9 cellular contexts compared by ENCODE assay signal in the genomic region with DNA sequence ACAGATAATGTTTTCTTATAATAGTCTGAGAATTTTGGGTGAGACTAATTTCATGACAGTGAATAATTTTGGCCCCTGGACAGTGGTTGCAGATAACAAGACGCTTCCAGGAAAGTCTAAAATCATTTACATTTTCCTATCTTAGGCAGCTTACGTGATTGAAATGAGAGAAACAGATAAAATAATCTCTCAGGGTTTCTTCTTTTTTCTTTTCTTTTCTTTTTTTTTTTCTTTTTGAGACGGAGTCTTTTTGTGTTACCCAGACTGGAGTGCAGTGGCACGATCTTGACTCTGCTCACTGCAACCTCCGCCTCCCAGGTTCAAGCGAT. TPM values are rescaled to one million over a fixed set of nuclear protein-coding genes. Genes with fewer than 3 reads are reported as not detected.
DNase-seq lines count a peak whose midpoint lies in the region; ATAC-seq, FAIRE-seq and TF ChIP-seq lines count a peak whose summit lies in the region.
"Had no signal": no experiment of that assay in that cellular context is flagged by ENCODE, and none has a peak within 500 bp of the region (broad histone marks: within the 10 kb centered on the region; RNA-seq: fewer than 3 reads in every experiment).

No MANE protein-coding gene starts in this region.

- intact Hi-C loops in CD4-positive, alpha-beta T cell (cut with DNase I, micrococcal nuclease), result loop anchor here (1.0 to 5.0 kb wide), 6 partner anchors 46 to 215 kb away; no protein-coding TSS in a partner anchor
- intact Hi-C loops in GM12878 (cut with micrococcal nuclease; ENCODE audit: unreplicated experiment), result loop anchor here (1.0 to 10.0 kb wide), 6 partner anchors 21 to 209 kb away; no protein-coding TSS in a partner anchor
- intact Hi-C loops in Right ventricle myocardium inferior (cut with DNase I), result loop anchor here (1.0 to 5.0 kb wide), 3 partner anchors 66 to 143 kb away; no protein-coding TSS in a partner anchor

- H3K27me3 Mint-ChIP-seq in CD4-positive, alpha-beta T cell, result no peaks in the 10 kb centered on the region

- no peak overlapping the region for H3K27ac ChIP-seq in CD4-positive, alpha-beta T cell (ENCODE audit: low read depth, low read length)
- H3K27ac ChIP-seq in GM12878 (ENCODE audit: control insufficient read depth, insufficient read depth) (no peak overlapping the region), osteoblast (ENCODE audit: low read depth, low read length) (no peak overlapping the region)

- H3K4me1 Mint-ChIP-seq in CD4-positive, alpha-beta T cell (ENCODE audit: low read depth), result peaks cover 56% of the 10 kb centered on the region

- H3K4me3 ChIP-seq in Loucy (ENCODE audit: low read length, poor library complexity, severe bottlenecking) (no peak overlapping the region), GM12878 (0 out of 2 replicates have a peak overlapping the region, but pooled peaks have one; percentile 25), osteoblast (ENCODE audit: insufficient read depth, low read length) (no peak overlapping the region)

- BruUV-seq in GM12878 (replicated peaks; lab: Mats Ljungman, UMichigan), result no TSS peak

- 10% methylated on average over 6 of the region's 6 CpGs for WGBS in GM12878 (ENCODE audit: insufficient coverage, insufficient replicate concordance, low lambda C conversion rate, missing lambda C conversion rate)

- TF ChIP-seq CTCF in CD4-positive, alpha-beta T cell (IDR thresholded peaks at IDR 0.05), result no peak
- TF ChIP-seq CTCF in Loucy (conservative IDR thresholded peaks at IDR 0.05; ENCODE audit: low read length) (no peak), GM12878 (IDR thresholded peaks at IDR 0.05 in 2 of 3, conservative IDR thresholded peaks at IDR 0.05 in 1 of 3; ENCODE audit: control insufficient read depth in 2 of 3, extremely low read depth in 1 of 3, insufficient read depth in 1 of 3, low read depth in 3 of 3, low read length in 3 of 3) (no peak), osteoblast (IDR thresholded peaks at IDR 0.05; ENCODE audit: extremely low read depth, low read depth, low read length) (no peak)

- peak overlapping the region; percentile 4 for H3K4me3 Mint-ChIP-seq in CD4-positive, alpha-beta T cell

- H3K4me1 ChIP-seq in Loucy (ENCODE audit: insufficient read depth, low read length, poor library complexity, severe bottlenecking), result peaks cover 15% of the 10 kb centered on the region
- H3K4me1 ChIP-seq in GM12878 (ENCODE audit: control insufficient read depth, insufficient read depth, low read length), result peaks cover 16% of the 10 kb centered on the region
- H3K4me1 ChIP-seq in osteoblast (ENCODE audit: insufficient read depth, low read length), result peaks cover 19% of the 10 kb centered on the region

- H2AFZ ChIP-seq in Loucy (ENCODE audit: low read length), result no peak overlapping the region
- H2AFZ ChIP-seq in GM12878 (ENCODE audit: control insufficient read depth, low read depth, low read length), result no peak overlapping the region
- no peak overlapping the region for H2AFZ ChIP-seq in osteoblast (ENCODE audit: low read length)

- H3K79me2 ChIP-seq in Loucy (ENCODE audit: insufficient read depth, low read length), result peaks cover 14% of the 10 kb centered on the region
- no peaks in the 10 kb centered on the region for H3K79me2 ChIP-seq in GM12878 (ENCODE audit: control insufficient read depth, insufficient read depth, low read length)
- H3K79me2 ChIP-seq in osteoblast (ENCODE audit: insufficient read depth, low read length), result no peaks in the 10 kb centered on the region

- peaks cover 3% of the 10 kb centered on the region for H3K9me3 Mint-ChIP-seq in CD4-positive, alpha-beta T cell

- H4K20me1 ChIP-seq in Loucy (ENCODE audit: insufficient read depth, low read length, poor library complexity, severe bottlenecking) (peaks cover 5% of the 10 kb centered on the region), GM12878 (ENCODE audit: control insufficient read depth, insufficient read depth) (no peaks in the 10 kb centered on the region), osteoblast (ENCODE audit: insufficient read depth, low read length) (no peaks in the 10 kb centered on the region)

- no peak for TF ChIP-seq RAD21 in GM12878 (IDR thresholded peaks at IDR 0.05; ENCODE audit: insufficient read depth, low read depth, low read length)

- RAD21 ChIA-PET in GM12878 (lab: Charles Lee; ENCODE audit: unreplicated experiment), result interaction anchor here (0.7 to 8.3 kb wide), 34 partner anchors 11 to 212 kb away, joined by 3 to 129 read pairs (median 6); a partner anchor contains a TSS

- no peaks in the 10 kb centered on the region for H3K9me3 ChIP-seq in CD4-positive, alpha-beta T cell (ENCODE audit: control insufficient read depth, low read length)
- H3K9me3 ChIP-seq in Loucy (ENCODE audit: insufficient read depth, low read depth, low read length), result no peaks in the 10 kb centered on the region
- H3K9me3 ChIP-seq in GM12878 (replicated peaks; ENCODE audit: control insufficient read depth, insufficient read depth, low read length), result peaks cover 4% of the 10 kb centered on the region; the same call in 2 of the 3 replicates
- H3K9me3 ChIP-seq in osteoblast (ENCODE audit: low read depth, low read length), result no peaks in the 10 kb centered on the region

- CTCF ChIA-PET in CD4-positive, alpha-beta T cell (lab: Charles Lee), result interaction anchor here (0.9 to 3.4 kb wide), 17 partner anchors 12 to 887 kb away, joined by 3 to 54 read pairs (median 7); a partner anchor contains a TSS
- CTCF ChIA-PET in GM12878 (lab: Yijun Ruan, JAX), result interaction anchor here (0.6 to 5.1 kb wide), 39 partner anchors 8 to 211 kb away, joined by 3 to 193 read pairs (median 8); no protein-coding TSS in a partner anchor

- SMC1A ChIA-PET in GM12878 (lab: Charles Lee; ENCODE audit: uncharacterized antibody, unreplicated experiment), result interaction anchor here (0.7 to 7.8 kb wide), 37 partner anchors 9 to 317 kb away, joined by 3 to 151 read pairs (median 8); a partner anchor contains a TSS

- no peaks in the 10 kb centered on the region for H3K27me3 ChIP-seq in CD4-positive, alpha-beta T cell (ENCODE audit: control insufficient read depth, insufficient read depth, low read length)
- H3K27me3 ChIP-seq in Loucy (ENCODE audit: insufficient read depth, low read length, poor library complexity, severe bottlenecking), result no peaks in the 10 kb centered on the region
- H3K27me3 ChIP-seq in GM12878 (replicated peaks in 1 of 2; ENCODE audit: control insufficient read depth in 2 of 2, insufficient read depth in 2 of 2, low read length in 1 of 2), result peaks cover 0 to 2% of the 10 kb centered on the region in 2 experiments; a peak in 2 of 4 replicates
- H3K27me3 ChIP-seq in osteoblast (ENCODE audit: insufficient read depth, low read length), result no peaks in the 10 kb centered on the region

- no peak for FAIRE-seq in GM12878 (lab: Jason Lieb, UNC)

- TF ChIP-seq POLR2A in GM12878 (IDR thresholded peaks at IDR 0.05; ENCODE audit: low read depth, low read length), result no peak

- H3K36me3 ChIP-seq in Loucy (ENCODE audit: insufficient read depth, low read length) (no peaks in the 10 kb centered on the region), GM12878 (ENCODE audit: control insufficient read depth in 2 of 2, insufficient read depth in 2 of 2, low read length in 1 of 2) (no peaks in the 10 kb centered on the region), osteoblast (ENCODE audit: insufficient read depth, low read length) (no peaks in the 10 kb centered on the region)

- H3K27ac Mint-ChIP-seq in CD4-positive, alpha-beta T cell, result peak overlapping the region; percentile 61

- ATAC-seq in CD4-positive, alpha-beta T cell (ENCODE audit: poor library complexity), result no peak
- ATAC-seq in GM12878 (no peak), Right ventricle myocardium inferior (no peak)

- peak overlapping the region; percentile 37 for H3K4me2 ChIP-seq in Loucy (ENCODE audit: low read depth, low read length, poor library complexity, severe bottlenecking)
- H3K4me2 ChIP-seq in GM12878 (ENCODE audit: control insufficient read depth, insufficient read depth), result no peak overlapping the region
- H3K4me2 ChIP-seq in osteoblast (ENCODE audit: insufficient read depth, low read length), result peak overlapping the region; percentile 88

- no peak for TF ChIP-seq EP300 in GM12878 (IDR thresholded peaks at IDR 0.05; ENCODE audit: borderline replicate concordance in 1 of 2, control insufficient read depth in 1 of 2, low read depth in 2 of 2, low read length in 2 of 2)

- in situ Hi-C loops in GM12878 (cut with MboI), result loop anchor here (10.0 kb wide), 2 partner anchors 69 to 209 kb away; no protein-coding TSS in a partner anchor

- H3K9me2 ChIP-seq in Loucy (replicated peaks; ENCODE audit: low read depth, low read length), result no peaks in the 10 kb centered on the region

- DNase-seq in CD4-positive, alpha-beta T cell, result no peak
- no peak for DNase-seq in GM12878 (ENCODE audit: low read depth, low spot score)
- DNase-seq in osteoblast (ENCODE audit: insufficient read length, low spot score, missing footprints), result no peak
- DNase-seq in activated gamma-delta T cell treated with Interleukin-2 at 50 U/mL for 16 hours, result no peak
- DNase-seq in stimulated activated CD4-positive, alpha-beta T cell treated with anti-CD3 and anti-CD28 coated beads, Interleukin-2, amount 100 ng/mL, for 24 hours, result no peak
- no peak for DNase-seq in Right ventricle myocardium inferior (ENCODE audit: missing footprints)
- no peak for DNase-seq in NCI-H774 (lab: John Stamatoyannopoulos, UW)
- DNase-seq: glutamatergic neuron had no signal

- POLR2A ChIA-PET in CD4-positive, alpha-beta T cell (lab: Charles Lee), result interaction anchor here (0.9 to 2.7 kb wide), 23 partner anchors 10 to 208 kb away, joined by 3 to 33 read pairs (median 9); a partner anchor contains a TSS
- POLR2A ChIA-PET in GM12878 (lab: Charles Lee), result interaction anchor here (0.6 to 2.9 kb wide), 18 partner anchors 9 to 143 kb away, joined by 3 to 26 read pairs (median 5); a partner anchor contains a TSS

- H3F3A ChIP-seq in Loucy (ENCODE audit: low read depth), result no peaks in the 10 kb centered on the region

- H3K36me3 Mint-ChIP-seq in CD4-positive, alpha-beta T cell (ENCODE audit: low read depth), result peaks cover 5% of the 10 kb centered on the region

- H3K9ac ChIP-seq in Loucy (ENCODE audit: low read depth, low read length, poor library complexity, severe bottlenecking), result no peak overlapping the region
- no peak overlapping the region for H3K9ac ChIP-seq in GM12878 (ENCODE audit: control insufficient read depth, insufficient read depth, low read length)

RNA-seq across cellular contexts. Expression of a gene that starts 4.2 kb away (rescaled TPM):
- 10 to 100 TPM; 58.3 to 58.4 TPM for total RNA-seq in CD4-positive, alpha-beta T cell
- total RNA-seq in GM12878 (2013; cell fraction: nucleolus; rRNA removed), result 0.67 and 1.0 TPM in 2 replicates
- total RNA-seq in GM12878 (2014; rRNA removed), result 0.45 and 0.65 TPM in 2 replicates
- 0.67 and 0.88 TPM in 2 replicates for total RNA-seq in GM12878 (2014; rRNA removed; fragmentation: Illumina TruSeq; extraction: Trizol)
- 1.6 TPM in 2 replicates for total RNA-seq in GM12878 (2021)
- 0.76 TPM for polyA plus RNA-seq in GM12878 (2011; ENCODE audit: low read depth)
- polyA plus RNA-seq in GM12878 (2011; rRNA removed), result 2.4 and 3.5 TPM in 2 replicates
- 0.88 and 0.99 TPM in 2 replicates for polyA plus RNA-seq in GM12878 (2011; cell fraction: cytosol; rRNA removed)
- 0.90 and 1.3 TPM in 2 replicates for polyA plus RNA-seq in GM12878 (2011; cell fraction: nucleus; rRNA removed)
- polyA plus RNA-seq in GM12878 (2012), result 1.3 and 2.3 TPM in 2 replicates
- polyA plus RNA-seq in GM12878 (2014; fragmentation: Illumina TruSeq; extraction: Trizol), result 1.1 and 3.2 TPM in 2 replicates
- 1 to 10 TPM in 1 of 2 experiments, under 1 TPM in 1; 0.82 to 1.8 TPM for polyA plus RNA-seq in GM12878 (2014; fragmentation: Nextera tagmentation; extraction: Ambion mirVana)
- 0.71 and 0.85 TPM in 2 replicates for polyA plus RNA-seq in GM12878 (2014; rRNA removed)
- under 1 TPM; 0.67 to 0.72 TPM for polyA plus RNA-seq in GM12878 (2016; fragmentation: Nextera tagmentation; extraction: Ambion mirVana)
- polyA minus RNA-seq in GM12878 (2011; rRNA and poly(A)+ RNA removed), result 1.1 and 1.8 TPM in 2 replicates
- polyA minus RNA-seq in GM12878 (2011; cell fraction: cytosol; rRNA and poly(A)+ RNA removed), result 1.2 and 1.6 TPM in 2 replicates
- polyA minus RNA-seq in GM12878 (2011; cell fraction: nucleus; rRNA and poly(A)+ RNA removed), result 0.85 and 1.1 TPM in 2 replicates
- total RNA-seq in osteoblast, result 32.6 and 53.0 TPM in 2 replicates
- 27.5 TPM for total RNA-seq in Right ventricle myocardium inferior

RNA-seq across cellular contexts. Expression of a gene that starts 57.3 kb away (rescaled TPM):
- 10 to 100 TPM; 25.8 to 27.4 TPM for total RNA-seq in CD4-positive, alpha-beta T cell
- 63.2 and 66.0 TPM in 2 replicates for total RNA-seq in GM12878 (2013; cell fraction: nucleolus; rRNA removed)
- total RNA-seq in GM12878 (2014; rRNA removed) (4.7 and 5.6 TPM in 2 replicates), GM12878 (2014; rRNA removed; fragmentation: Illumina TruSeq; extraction: Trizol) (5.4 and 5.5 TPM in 2 replicates), GM12878 (2021) (5.8 and 6.1 TPM in 2 replicates), osteoblast (4.4 and 6.2 TPM in 2 replicates), Right ventricle myocardium inferior (3.2 TPM)
- polyA plus RNA-seq in GM12878 (2011; ENCODE audit: low read depth), result 7.8 TPM
- polyA plus RNA-seq in GM12878 (2011; rRNA removed) (133 and 141 TPM in 2 replicates), GM12878 (2014; fragmentation: Illumina TruSeq; extraction: Trizol) (6.7 and 7.3 TPM in 2 replicates), GM12878 (2014; fragmentation: Nextera tagmentation; extraction: Ambion mirVana) (1 to 10 TPM; 2.0 to 3.7 TPM), GM12878 (2014; rRNA removed) (3.8 and 5.9 TPM in 2 replicates), GM12878 (2016; fragmentation: Nextera tagmentation; extraction: Ambion mirVana) (1 to 10 TPM; 4.1 to 4.2 TPM)
- polyA plus RNA-seq in GM12878 (2011; cell fraction: cytosol; rRNA removed), result 94.6 and 110 TPM in 2 replicates
- polyA plus RNA-seq in GM12878 (2011; cell fraction: nucleus; rRNA removed), result 35.5 and 39.0 TPM in 2 replicates
- 11.4 and 20.4 TPM in 2 replicates for polyA plus RNA-seq in GM12878 (2012)
- 135 and 152 TPM in 2 replicates for polyA minus RNA-seq in GM12878 (2011; rRNA and poly(A)+ RNA removed)
- 57.1 and 64.0 TPM in 2 replicates for polyA minus RNA-seq in GM12878 (2011; cell fraction: cytosol; rRNA and poly(A)+ RNA removed)
- 21.2 and 30.0 TPM in 2 replicates for polyA minus RNA-seq in GM12878 (2011; cell fraction: nucleus; rRNA and poly(A)+ RNA removed)

Comparison
In these comparisons a context has a peak if more than half of its experiments do, and no peak if none do; other contexts are left out.
1. RNA of a gene that starts 4.2 kb away (total RNA-seq): 58.3 to 58.4 TPM in CD4-positive, alpha-beta T cell, 32.6 to 53.0 TPM in osteoblast and 27.5 TPM in Right ventricle myocardium inferior (single experiment); 0.45 to 1.6 TPM in GM12878; every median in the first group is over 10 times any median in the second.